Comparison of ENCODE assay signal across 1 cellular context in the genomic region with DNA sequence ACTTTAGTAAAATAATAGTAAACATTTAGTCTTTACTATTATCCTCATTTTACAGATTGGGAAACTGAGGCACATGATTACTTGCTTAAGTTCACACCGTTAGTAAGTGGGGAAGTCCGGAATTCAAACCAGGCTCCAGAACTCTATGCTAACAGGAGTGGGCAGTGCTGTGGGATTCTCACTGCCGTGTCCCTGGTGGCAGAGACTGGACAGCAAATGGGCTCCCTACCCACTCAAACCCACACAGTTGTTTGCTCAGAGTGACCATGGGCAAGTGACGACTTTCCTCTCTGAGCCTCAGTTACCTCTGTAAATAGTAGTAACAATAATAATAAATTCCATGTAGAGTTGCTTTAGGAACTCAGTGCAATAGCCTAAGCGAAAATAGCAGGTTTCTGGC.
TF ChIP-seq lines count a peak whose summit lies in the region.

No MANE protein-coding gene starts in this region.

TF ChIP-seq in endothelial cell of umbilical vein, 7 proteins besides CTCF, POLR2A, EP300 and RAD21:
- TF ChIP-seq MYC (IDR thresholded peaks at IDR 0.05; ENCODE audit: low read depth, low read length) (no peak), GATA2 (IDR thresholded peaks at IDR 0.05; ENCODE audit: insufficient read depth, insufficient read length, low read depth, low read length) (no peak), JUN (IDR thresholded peaks at IDR 0.05; ENCODE audit: borderline replicate concordance, insufficient read depth, insufficient read length, low read depth) (no peak), EZH2 (IDR thresholded peaks at IDR 0.05; ENCODE audit: borderline replicate concordance, low read depth, low read length, severe bottlenecking) (no peak), POLR2AphosphoS5 (IDR thresholded peaks at IDR 0.05; ENCODE audit: insufficient read depth, low read depth, low read length) (no peak), FOS (IDR thresholded peaks at IDR 0.05; ENCODE audit: borderline replicate concordance, insufficient read depth, low read length) (no peak)
- TF ChIP-seq, protein P1, sequence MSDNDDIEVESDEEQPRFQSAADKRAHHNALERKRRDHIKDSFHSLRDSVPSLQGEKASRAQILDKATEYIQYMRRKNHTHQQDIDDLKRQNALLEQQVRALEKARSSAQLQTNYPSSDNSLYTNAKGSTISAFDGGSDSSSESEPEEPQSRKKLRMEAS (IDR thresholded peaks at IDR 0.05; ENCODE audit: insufficient read depth, insufficient read length): no peak
